ENCODE assay signal across 24 cellular contexts in genomic region chr7:22049848-22050247, GRCh38.
"Had no signal": no experiment of that assay in that cellular context is flagged by ENCODE, and none has a peak within 500 bp of the region (broad histone marks: within the 10 kb centered on the region; RNA-seq: fewer than 3 reads in every experiment).

No MANE protein-coding gene starts in this region.

- H3K36me3 ChIP-seq: brain microvascular endothelial cell, cardiac muscle cell had no signal

- H3K9me3 Mint-ChIP-seq: activated CD4-positive, alpha-beta memory T cell treated with anti-CD3 and anti-CD28 coated beads, Interleukin-2, amount 10 ng/mL, durations not matched to agents 7 days and 5 days; activated naive CD4-positive, alpha-beta T cell treated with anti-CD3 and anti-CD28 coated beads for 36 hours; activated T-helper 17 cell treated with anti-CD3 and anti-CD28 coated beads, Interleukin-2, amount 50 U/mL, for 72 hours; T-cell had no signal

- H3K4me3 Mint-ChIP-seq: activated CD4-positive, alpha-beta memory T cell treated with anti-CD3 and anti-CD28 coated beads, Interleukin-2, amount 10 ng/mL, durations not matched to agents 7 days and 5 days; activated naive CD4-positive, alpha-beta T cell treated with anti-CD3 and anti-CD28 coated beads for 36 hours; activated naive CD8-positive, alpha-beta T cell; activated T-helper 17 cell treated with anti-CD3 and anti-CD28 coated beads, Interleukin-2, amount 50 U/mL, for 72 hours; T-cell had no signal

- H3K4me3 ChIP-seq: cardiac muscle cell, SK-N-MC had no signal

- DNase-seq: activated CD4-positive, alpha-beta memory T cell treated with anti-CD3 and anti-CD28 coated beads, Interleukin-2, amount 10 ng/mL, durations not matched to agents 7 days and 5 days; activated CD4-positive, alpha-beta T cell treated with anti-CD3 and anti-CD28 coated beads, Interleukin-2, amount 50 U/mL, for 1 hour; activated CD4-positive, CD25-positive, alpha-beta regulatory T cell; activated gamma-delta T cell; activated naive CD4-positive, alpha-beta T cell treated with anti-CD3 and anti-CD28 coated beads for 36 hours; activated T-cell treated with anti-CD3 and anti-CD28 coated beads for 4 hours; activated T-cell treated with anti-CD3 and anti-CD28 coated beads, Interleukin-2, amount 50 U/mL, for 48 hours; brain microvascular endothelial cell; NCI-H1092 treated with DMSO at 0.1 percent for 48 hours; NCI-H1417 treated with DMSO at 0.1 percent for 48 hours; NCI-H1694; NCI-H2029; NCI-H2107; NCI-H2171 treated with DMSO at 0.1 percent for 48 hours; NCI-H226; NCI-H774; SIG-M5; T-cell; T-helper 2 cell; T1000 had no signal

- H3K27me3 ChIP-seq: brain microvascular endothelial cell had no signal

- H3K36me3 Mint-ChIP-seq: activated naive CD8-positive, alpha-beta T cell; T-cell had no signal

- H3K27ac Mint-ChIP-seq: activated CD4-positive, alpha-beta memory T cell treated with anti-CD3 and anti-CD28 coated beads, Interleukin-2, amount 10 ng/mL, durations not matched to agents 7 days and 5 days; activated naive CD4-positive, alpha-beta T cell treated with anti-CD3 and anti-CD28 coated beads for 36 hours; activated naive CD8-positive, alpha-beta T cell; activated T-helper 17 cell treated with anti-CD3 and anti-CD28 coated beads, Interleukin-2, amount 50 U/mL, for 72 hours; T-cell had no signal

- H3K4me1 Mint-ChIP-seq: activated CD4-positive, alpha-beta memory T cell treated with anti-CD3 and anti-CD28 coated beads, Interleukin-2, amount 10 ng/mL, durations not matched to agents 7 days and 5 days; activated T-helper 17 cell treated with anti-CD3 and anti-CD28 coated beads, Interleukin-2, amount 50 U/mL, for 72 hours; T-cell had no signal

- ATAC-seq: activated T-helper 17 cell treated with anti-CD3 and anti-CD28 coated beads, Interleukin-2, amount 50 U/mL, for 72 hours; T-cell had no signal

- H3K27ac ChIP-seq: brain microvascular endothelial cell, cardiac muscle cell, SK-N-MC had no signal
